ENCODE assay signal across 2 cellular contexts in the genomic region with DNA sequence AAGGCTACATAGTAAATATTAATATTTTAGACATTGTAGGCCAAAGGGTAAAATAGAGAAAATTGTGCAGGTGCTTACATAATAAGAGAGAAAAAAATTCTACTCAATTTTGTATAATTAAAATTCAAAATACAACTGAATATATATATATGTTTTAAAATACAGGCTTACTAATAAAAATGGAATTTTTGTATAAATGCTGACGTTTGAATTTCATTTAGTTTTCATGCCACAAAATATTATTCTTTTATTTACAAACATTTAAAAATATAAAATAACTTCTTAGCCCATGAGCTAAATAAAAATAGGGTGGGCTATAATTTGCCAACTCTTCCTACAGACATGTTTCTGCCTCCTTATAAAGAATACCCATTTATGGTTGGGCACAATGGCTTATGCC.
TF ChIP-seq lines count a peak whose summit lies in the region.

No MANE protein-coding gene starts in this region.

TF ChIP-seq in HepG2, 621 proteins besides CTCF, POLR2A, EP300 and RAD21:
- TF ChIP-seq MAFK (conservative IDR thresholded peaks at IDR 0.05 in 1 of 2, IDR thresholded peaks at IDR 0.05 in 1 of 2; ENCODE audit: low read length in 2 of 2), result peak in 1 of 2 experiments; percentile 81; a peak in 3 of 4 replicates
- TF ChIP-seq YEATS4 (CRISPR knock-in tag; IDR thresholded peaks at IDR 0.05; ENCODE audit: borderline replicate concordance), result no peak
- TF ChIP-seq MAFF (IDR thresholded peaks at IDR 0.05; ENCODE audit: low read depth, low read length), result peak; percentile 68; the same call in 1 of the 2 replicates

TF ChIP-seq in IMR-90, 13 proteins besides CTCF, POLR2A, EP300 and RAD21:
- TF ChIP-seq FOS (IDR thresholded peaks at IDR 0.05; ENCODE audit: low read depth, low read length), result no peak
- no peak for TF ChIP-seq BHLHE40 (IDR thresholded peaks at IDR 0.05; ENCODE audit: low read depth, low read length)
- TF ChIP-seq MAFK (IDR thresholded peaks at IDR 0.05; ENCODE audit: low read depth, low read length), result peak; percentile 63
- TF ChIP-seq, protein P1, sequence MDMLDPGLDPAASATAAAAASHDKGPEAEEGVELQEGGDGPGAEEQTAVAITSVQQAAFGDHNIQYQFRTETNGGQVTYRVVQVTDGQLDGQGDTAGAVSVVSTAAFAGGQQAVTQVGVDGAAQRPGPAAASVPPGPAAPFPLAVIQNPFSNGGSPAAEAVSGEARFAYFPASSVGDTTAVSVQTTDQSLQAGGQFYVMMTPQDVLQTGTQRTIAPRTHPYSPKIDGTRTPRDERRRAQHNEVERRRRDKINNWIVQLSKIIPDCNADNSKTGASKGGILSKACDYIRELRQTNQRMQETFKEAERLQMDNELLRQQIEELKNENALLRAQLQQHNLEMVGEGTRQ (IDR thresholded peaks at IDR 0.05; ENCODE audit: low read depth, low read length), result no peak
